Comparison of ENCODE assay signal across 7 cellular contexts in genomic region chr12:6323340-6323994, GRCh38. TPM values are rescaled to one million over a fixed set of nuclear protein-coding genes. Genes with fewer than 3 reads are reported as not detected.
DNase-seq lines count a peak whose midpoint lies in the region; ATAC-seq, FAIRE-seq and TF ChIP-seq lines count a peak whose summit lies in the region.

No MANE protein-coding gene starts in this region.

- H3K4me3 Mint-ChIP-seq in GM23338 (peak overlapping the region; percentile 49), endodermal cell (peak overlapping the region; percentile 34)
- peak overlapping the region; percentile 62 for H3K4me3 Mint-ChIP-seq in activated CD4-positive, alpha-beta T cell treated with anti-CD3 and anti-CD28 coated beads, Interleukin-2, amount 10 ng/mL, durations not matched to agents 24 days and 14 days

- peaks cover 33% of the 10 kb centered on the region for H3F3A ChIP-seq in GM23338 (replicated peaks; ENCODE audit: low read depth)

- peak overlapping the region; percentile 21 for H3K9ac ChIP-seq in endodermal cell (ENCODE audit: extremely low read depth, low read length, poor library complexity, severe bottlenecking)

- H3K36me3 ChIP-seq in GM23338 (ENCODE audit: insufficient read depth) (peaks cover 12% of the 10 kb centered on the region; the same call in 1 of the 2 replicates), endodermal cell (ENCODE audit: control insufficient read depth, insufficient read depth, low read length) (no peaks in the 10 kb centered on the region), thoracic aorta (peaks cover 8% of the 10 kb centered on the region)

- H3K27me3 Mint-ChIP-seq in GM23338 (ENCODE audit: insufficient read depth, low read depth, poor library complexity), result peaks cover 35% of the 10 kb centered on the region
- no peaks in the 10 kb centered on the region for H3K27me3 Mint-ChIP-seq in activated CD4-positive, alpha-beta T cell treated with anti-CD3 and anti-CD28 coated beads, Interleukin-2, amount 10 ng/mL, durations not matched to agents 24 days and 14 days
- no peaks in the 10 kb centered on the region for H3K27me3 Mint-ChIP-seq in endodermal cell (ENCODE audit: insufficient read depth)

- H3K4me2 ChIP-seq in GM23338, result peak overlapping the region; percentile 68

- H3K9me2 ChIP-seq in GM23338 (ENCODE audit: insufficient read depth), result no peaks in the 10 kb centered on the region

- H3K4me1 Mint-ChIP-seq in GM23338, result peaks cover 66% of the 10 kb centered on the region
- H3K4me1 Mint-ChIP-seq in activated CD4-positive, alpha-beta T cell treated with anti-CD3 and anti-CD28 coated beads, Interleukin-2, amount 10 ng/mL, durations not matched to agents 24 days and 14 days, result peaks cover 33% of the 10 kb centered on the region
- H3K4me1 Mint-ChIP-seq in endodermal cell, result peaks cover 46% of the 10 kb centered on the region

- H3K27ac Mint-ChIP-seq in GM23338 (peak overlapping the region; percentile 94), endodermal cell (peak overlapping the region; percentile 79)
- H3K27ac Mint-ChIP-seq in activated CD4-positive, alpha-beta T cell treated with anti-CD3 and anti-CD28 coated beads, Interleukin-2, amount 10 ng/mL, durations not matched to agents 24 days and 14 days, result peak overlapping the region; percentile 85

- H3K4me1 ChIP-seq in GM23338 (ENCODE audit: insufficient read depth) (peaks cover 44% of the 10 kb centered on the region), endodermal cell (ENCODE audit: control insufficient read depth, insufficient read depth, low read length) (peaks cover 5% of the 10 kb centered on the region), thoracic aorta (ENCODE audit: control insufficient read depth in 1 of 2, low read depth in 2 of 2) (peaks cover 18 to 59% of the 10 kb centered on the region in 2 donors)

- H3K36me3 Mint-ChIP-seq in GM23338 (ENCODE audit: low read depth) (peaks cover 39% of the 10 kb centered on the region), endodermal cell (ENCODE audit: low read depth) (peaks cover 31% of the 10 kb centered on the region)
- H3K36me3 Mint-ChIP-seq in activated CD4-positive, alpha-beta T cell treated with anti-CD3 and anti-CD28 coated beads, Interleukin-2, amount 10 ng/mL, durations not matched to agents 24 days and 14 days (ENCODE audit: low read depth), result peaks cover 16% of the 10 kb centered on the region

- H3K9me3 ChIP-seq in endodermal cell (ENCODE audit: control insufficient read depth, low read length), result no peaks in the 10 kb centered on the region
- H3K9me3 ChIP-seq in thoracic aorta, result no peaks in the 10 kb centered on the region

- no peaks in the 10 kb centered on the region for H3K27me3 ChIP-seq in GM23338 (ENCODE audit: insufficient read depth)
- H3K27me3 ChIP-seq in endodermal cell (ENCODE audit: control insufficient read depth, insufficient read depth, low read length, poor library complexity, severe bottlenecking), result no peaks in the 10 kb centered on the region
- no peaks in the 10 kb centered on the region for H3K27me3 ChIP-seq in thoracic aorta (replicated peaks; ENCODE audit: insufficient read depth)

- H3K79me2 ChIP-seq in GM23338 (replicated peaks; ENCODE audit: insufficient read depth), result no peaks in the 10 kb centered on the region; the same call in 1 of the 2 replicates

- peak; percentile 92 for FAIRE-seq in G401.6 (lab: Jason Lieb, UNC)

- TF ChIP-seq CTCF in GM23338 (conservative IDR thresholded peaks at IDR 0.05; ENCODE audit: low read depth in 2 of 2), result peak; percentile 36 to 49
- TF ChIP-seq CTCF in endodermal cell (conservative IDR thresholded peaks at IDR 0.05), result peak; percentile 89
- TF ChIP-seq CTCF in thoracic aorta (IDR thresholded peaks at IDR 0.05), result peak; percentile 46

- H2AFZ ChIP-seq in GM23338, result no peak overlapping the region

- H4K20me1 ChIP-seq in GM23338 (replicated peaks; ENCODE audit: insufficient read depth), result no peaks in the 10 kb centered on the region

- DNase-seq in GM23338 (ENCODE audit: low spot score) (peak; percentile 92), NCI-H187 treated with DMSO at 0.1 percent for 48 hours (lab: John Stamatoyannopoulos, UW) (peak; percentile 18), endodermal cell (peak; percentile 94), lung microvascular endothelial cell (ENCODE audit: low read depth in 2 of 2) (peak; percentile 84 to 99), thoracic aorta (ENCODE audit: low spot score) (no peak)
- DNase-seq in activated CD4-positive, alpha-beta T cell treated with anti-CD3 and anti-CD28 coated beads, Interleukin-2, amount 10 ng/mL, durations not matched to agents 24 days and 14 days, result peak; percentile 81

- 16% methylated on average over 14 of the region's 14 CpGs for WGBS in endodermal cell (ENCODE audit: insufficient coverage in 1 of 2, insufficient read length in 1 of 2), 2 experiments

- ATAC-seq in GM23338 (peak; percentile 64), thoracic aorta (ENCODE audit: insufficient number of reproducible peaks, low FRiP score, low read depth) (peak; percentile 84)

- no peaks in the 10 kb centered on the region; the same call in 2 of the 3 replicates for H3K9me3 Mint-ChIP-seq in GM23338
- H3K9me3 Mint-ChIP-seq in activated CD4-positive, alpha-beta T cell treated with anti-CD3 and anti-CD28 coated beads, Interleukin-2, amount 10 ng/mL, durations not matched to agents 24 days and 14 days, result no peaks in the 10 kb centered on the region
- no peaks in the 10 kb centered on the region for H3K9me3 Mint-ChIP-seq in endodermal cell

- peak overlapping the region; percentile 88 for H3K27ac ChIP-seq in GM23338 (ENCODE audit: low read depth)
- H3K27ac ChIP-seq in endodermal cell (ENCODE audit: low read depth, low read length), result peak overlapping the region; percentile 91
- peak overlapping the region; percentile 79 to 86 for H3K27ac ChIP-seq in thoracic aorta

- H3K4me3 ChIP-seq in GM23338, result peak overlapping the region; percentile 42
- peak overlapping the region; percentile 8 for H3K4me3 ChIP-seq in endodermal cell (ENCODE audit: low read length)
- H3K4me3 ChIP-seq in thoracic aorta, result peak overlapping the region; percentile 55

- intact Hi-C loops in activated CD4-positive, alpha-beta T cell treated with anti-CD3 and anti-CD28 coated beads, Interleukin-2, amount 10 ng/mL, durations not matched to agents 24 days and 14 days (cut with micrococcal nuclease), result loop anchor here (1.0 to 2.0 kb wide), 3 partner anchors 12 to 142 kb away; no protein-coding TSS in a partner anchor

TF ChIP-seq in GM23338, 12 proteins besides CTCF, POLR2A, EP300 and RAD21 (continues in another document):
- TF ChIP-seq EZH2 (IDR thresholded peaks at IDR 0.05; ENCODE audit: low read depth, unreplicated experiment) (no peak), REST (IDR thresholded peaks at IDR 0.05; ENCODE audit: unreplicated experiment) (no peak), CREB1 (CRISPR knock-in tag; IDR thresholded peaks at IDR 0.05; ENCODE audit: low read depth) (peak; percentile 47), POLR2AphosphoS5 (IDR thresholded peaks at IDR 0.05; ENCODE audit: low read depth) (0 out of 2 replicates have a peak, but pooled peaks have one; percentile 14)

RNA-seq across cellular contexts. Expression of gene PLEKHG6, which starts 13.0 kb away (rescaled TPM):
- total RNA-seq in GM23338 (2014; rRNA removed; shearing (Covaris generic)), result 21.3 and 174 TPM in 2 replicates
- 15.7 and 18.0 TPM in 2 replicates for polyA plus RNA-seq in GM23338 (2016; fragmentation: Nextera tagmentation; extraction: Ambion mirVana)
- not detected in 2 replicates for total RNA-seq in activated CD4-positive, alpha-beta T cell treated with anti-CD3 and anti-CD28 coated beads, Interleukin-2, amount 10 ng/mL, durations not matched to agents 24 days and 14 days
- total RNA-seq in endodermal cell (10 to 100 TPM; 24.8 to 37.2 TPM), lung microvascular endothelial cell (not detected in 2 replicates), thoracic aorta (under 1 TPM in 1 of 2 donors, not detected in 1; 0.78 TPM)
- polyA plus RNA-seq in endodermal cell (2013, experiment 1 of 2), result 7.1 TPM
- 4.6 TPM for polyA plus RNA-seq in endodermal cell (2013, experiment 2 of 2)

RNA-seq across cellular contexts. Expression of gene TNFRSF1A, which starts 18.4 kb away (rescaled TPM):
- total RNA-seq in GM23338 (2014; rRNA removed; shearing (Covaris generic)), result 36.7 and 43.4 TPM in 2 replicates
- polyA plus RNA-seq in GM23338 (2016; fragmentation: Nextera tagmentation; extraction: Ambion mirVana), result 24.3 and 28.5 TPM in 2 replicates
- total RNA-seq in activated CD4-positive, alpha-beta T cell treated with anti-CD3 and anti-CD28 coated beads, Interleukin-2, amount 10 ng/mL, durations not matched to agents 24 days and 14 days, result 52.7 and 54.4 TPM in 2 replicates
- total RNA-seq in endodermal cell (10 to 100 TPM; 43.2 to 86.2 TPM), lung microvascular endothelial cell (37.5 and 55.6 TPM in 2 replicates), thoracic aorta (100 to 1,000 TPM; 311 to 384 TPM)
- polyA plus RNA-seq in endodermal cell (2013, experiment 1 of 2), result 39.7 TPM
- polyA plus RNA-seq in endodermal cell (2013, experiment 2 of 2), result 37.7 TPM

RNA-seq across cellular contexts. Expression of gene SCNN1A, which starts 51.9 kb away (rescaled TPM):
- total RNA-seq in GM23338 (2014; rRNA removed; shearing (Covaris generic)), result 125 and 134 TPM in 2 replicates
- 34.0 and 37.1 TPM in 2 replicates for polyA plus RNA-seq in GM23338 (2016; fragmentation: Nextera tagmentation; extraction: Ambion mirVana)
- not detected in 2 replicates for total RNA-seq in activated CD4-positive, alpha-beta T cell treated with anti-CD3 and anti-CD28 coated beads, Interleukin-2, amount 10 ng/mL, durations not matched to agents 24 days and 14 days
- 10 to 100 TPM; 32.1 to 87.7 TPM for total RNA-seq in endodermal cell
- 9.0 TPM for polyA plus RNA-seq in endodermal cell (2013, experiment 1 of 2)
- polyA plus RNA-seq in endodermal cell (2013, experiment 2 of 2), result 4.3 TPM
- total RNA-seq in lung microvascular endothelial cell, result 0.20 and 0.22 TPM in 2 replicates
- total RNA-seq in thoracic aorta, result 10 to 100 TPM; 16.4 to 33.5 TPM

Comparison
In these comparisons a context has a peak if more than half of its experiments do, and no peak if none do; other contexts are left out.
1. RNA of gene PLEKHG6, which starts 13.0 kb away (total RNA-seq): 24.8 to 37.2 TPM in endodermal cell and 21.3 to 174 TPM in GM23338; 0.78 TPM in thoracic aorta, not detected in activated CD4-positive, alpha-beta T cell treated with anti-CD3 and anti-CD28 coated beads, Interleukin-2, amount 10 ng/mL, durations not matched to agents 24 days and 14 days and not detected in lung microvascular endothelial cell; every median in the first group is over 10 times any median in the second.
2. RNA of gene SCNN1A, which starts 51.9 kb away (total RNA-seq): 125 to 134 TPM in GM23338, 32.1 to 87.7 TPM in endodermal cell and 16.4 to 33.5 TPM in thoracic aorta; 0.20 to 0.22 TPM in lung microvascular endothelial cell and not detected in activated CD4-positive, alpha-beta T cell treated with anti-CD3 and anti-CD28 coated beads, Interleukin-2, amount 10 ng/mL, durations not matched to agents 24 days and 14 days; every median in the first group is over 10 times any median in the second.
3. Peak in every context shown above with its lines, with median percentiles within 50 percentile points of each other: H3K27ac ChIP-seq, H3K4me3 ChIP-seq, H3K27ac Mint-ChIP-seq, H3K4me3 Mint-ChIP-seq and CTCF ChIP-seq.